8 cellular contexts compared by ENCODE assay signal in the genomic region with DNA sequence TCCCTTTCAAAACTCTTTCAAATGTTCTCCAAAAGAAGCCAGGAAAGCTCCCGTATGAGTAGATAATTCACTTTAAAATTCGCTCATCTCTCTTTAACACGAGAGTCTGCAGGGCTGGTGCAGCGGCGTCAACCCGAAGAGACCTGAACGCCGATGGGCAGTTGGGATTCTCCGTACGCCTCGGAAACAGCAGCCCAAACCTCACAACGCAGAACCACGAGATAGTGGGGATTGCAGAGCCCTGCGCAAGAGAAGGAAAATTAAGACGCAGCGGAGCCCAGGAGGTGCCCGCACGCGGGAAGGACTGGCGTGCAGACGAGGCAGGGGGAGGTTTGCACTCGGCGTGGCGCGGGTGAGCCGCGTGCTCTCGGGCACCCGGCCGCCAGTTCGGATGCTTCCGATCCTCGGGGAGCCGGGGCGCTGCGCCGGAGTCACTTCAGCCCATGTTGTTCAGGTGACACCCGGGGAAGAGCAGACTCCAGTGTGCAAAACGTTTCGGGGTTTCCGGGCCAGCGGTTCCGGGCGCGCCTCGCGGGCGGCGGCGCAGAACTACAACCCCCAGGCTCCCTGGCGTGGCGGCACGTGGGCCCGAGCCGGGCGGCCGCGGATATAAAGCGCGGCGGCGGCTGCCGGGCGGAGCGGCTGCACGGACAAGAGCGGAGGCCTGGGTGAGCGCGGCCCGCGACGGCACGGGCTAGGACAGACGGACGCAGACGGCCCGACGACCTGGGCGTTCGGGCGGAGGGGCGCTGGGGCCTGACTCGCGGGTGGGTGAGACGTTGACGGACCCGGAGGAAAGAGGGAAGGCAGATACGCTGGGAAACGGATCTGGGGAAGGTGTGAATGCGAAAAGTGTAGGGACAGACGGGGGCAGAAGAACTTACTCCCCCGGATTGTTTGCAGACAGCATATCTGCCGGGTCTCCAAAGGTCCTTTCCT. TPM values are rescaled to one million over a fixed set of nuclear protein-coding genes. Genes with fewer than 3 reads are reported as not detected.
DNase-seq lines count a peak whose midpoint lies in the region; ATAC-seq, FAIRE-seq and TF ChIP-seq lines count a peak whose summit lies in the region.

A gene with protein sequence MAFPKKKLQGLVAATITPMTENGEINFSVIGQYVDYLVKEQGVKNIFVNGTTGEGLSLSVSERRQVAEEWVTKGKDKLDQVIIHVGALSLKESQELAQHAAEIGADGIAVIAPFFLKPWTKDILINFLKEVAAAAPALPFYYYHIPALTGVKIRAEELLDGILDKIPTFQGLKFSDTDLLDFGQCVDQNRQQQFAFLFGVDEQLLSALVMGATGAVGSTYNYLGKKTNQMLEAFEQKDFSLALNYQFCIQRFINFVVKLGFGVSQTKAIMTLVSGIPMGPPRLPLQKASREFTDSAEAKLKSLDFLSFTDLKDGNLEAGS (plus strand): TSS at position 636 of the 939 bp plus-strand sequence. CDS start 4,599 bp downstream, outside the sequence.

- ATAC-seq in GM19023 (IDR thresholded peaks at IDR 0.05; ENCODE audit: unreplicated experiment) (peak; percentile 98), HG03175 (IDR thresholded peaks at IDR 0.05; ENCODE audit: unreplicated experiment) (peak; percentile 94), HepG2 (peak; percentile 96)

- BruUV-seq in HepG2 (replicated peaks; lab: Mats Ljungman, UMichigan) = no TSS peak

- peaks cover 13% of the 10 kb centered on the region for H3K4me1 ChIP-seq in HepG2 (ENCODE audit: insufficient read depth, low read length)

- no peaks in the 10 kb centered on the region for H3K36me3 ChIP-seq in HepG2 (replicated peaks in 1 of 2; ENCODE audit: control insufficient read depth in 1 of 2, insufficient read depth in 2 of 2, low read length in 2 of 2)

- peaks cover 8 to 41% of the 10 kb centered on the region in 2 experiments for H3K27me3 ChIP-seq in HepG2 (ENCODE audit: control insufficient read depth in 1 of 2, insufficient read depth in 2 of 2, low read length in 2 of 2)

- peak within 1 kb of the TSS; percentile 44 to 86 for H3K27ac ChIP-seq in coronary artery
- no peak within 1 kb of the TSS for H3K27ac ChIP-seq in HepG2 (ENCODE audit: extremely low read length, insufficient read depth, low read length)

- H4K20me1 ChIP-seq in HepG2 (ENCODE audit: insufficient read depth, low read length) = no peaks in the 10 kb centered on the region

- H3K4me2 ChIP-seq in HepG2 (ENCODE audit: low read depth, low read length) = peak within 1 kb of the TSS; percentile 69

- DNase-seq in AG09309 (ENCODE audit: low read depth) (no peak), NCI-H460 (ENCODE audit: extremely low read depth, low read depth) (peak; percentile 72), coronary artery (ENCODE audit: low spot score) (peak; percentile 90), HepG2 (ENCODE audit: low spot score) (peak; percentile 22)
- peak; percentile 88 for DNase-seq in activated CD4-positive, alpha-beta T cell treated with anti-CD3 and anti-CD28 coated beads for 48 hours
- DNase-seq in stimulated activated CD4-positive, alpha-beta T cell treated with anti-CD3 and anti-CD28 coated beads, Interleukin-4, amount 100 ng/mL, for 24 hours = peak; percentile 85

- H3K4me3 ChIP-seq in AG09309 (ENCODE audit: control insufficient read depth, low read depth, low read length) = peak within 1 kb of the TSS; percentile 61
- H3K4me3 ChIP-seq in coronary artery = peak within 1 kb of the TSS; percentile 85
- H3K4me3 ChIP-seq in HepG2 (replicated peaks in 1 of 3; ENCODE audit: insufficient read depth in 1 of 3, low read depth in 2 of 3, low read length in 3 of 3) = peak within 1 kb of the TSS; percentile 25 to 62 (median 33); a peak in 5 of 6 replicates

- H3K9ac ChIP-seq in HepG2 (ENCODE audit: insufficient read depth, low read depth, low read length) = no peak within 1 kb of the TSS

- TF ChIP-seq EP300 in HepG2 (IDR thresholded peaks at IDR 0.05; ENCODE audit: low read depth in 2 of 2, low read length in 2 of 2) = no peak
- TF ChIP-seq EP300 in HepG2 (CRISPR knock-in tag; IDR thresholded peaks at IDR 0.05; ENCODE audit: borderline replicate concordance) = no peak

- no peaks in the 10 kb centered on the region for H3K9me3 ChIP-seq in HepG2 (ENCODE audit: low read length)

- TF ChIP-seq RAD21 in HepG2 (CRISPR knock-in tag; IDR thresholded peaks at IDR 0.05) = no peak

- POLR2A ChIA-PET in HepG2 (lab: Yijun Ruan, JAX) = no interaction called here

- FAIRE-seq in HepG2 (lab: Jason Lieb, UNC) = no peak

- H3K79me2 ChIP-seq in HepG2 (ENCODE audit: insufficient read depth, low read length) = no peaks in the 10 kb centered on the region

- CTCF ChIA-PET in HepG2 (lab: Yijun Ruan, JAX; ENCODE audit: low intra/inter-chr PET ratio, low total read pairs) = no interaction called here

- in situ Hi-C loops in HepG2 (cut with HindIII; ENCODE audit: extremely low pct_ligation_motif_present, low pct_unique_long_range_greater_than_20kb) = loop anchor here (5.0 to 25.0 kb wide), 3 partner anchors 187 to 702 kb away; a partner anchor contains a TSS

- no peak within 1 kb of the TSS for H2AFZ ChIP-seq in HepG2 (ENCODE audit: low read length)

- TF ChIP-seq CTCF in AG09309 (IDR thresholded peaks at IDR 0.05; ENCODE audit: control insufficient read depth, insufficient read depth, low read depth, low read length, missing control alignments) = no peak
- TF ChIP-seq CTCF in coronary artery (IDR thresholded peaks at IDR 0.05) = no peak
- no peak; the same call in 1 of the 2 replicates for TF ChIP-seq CTCF in HepG2 (CRISPR knock-in tag; IDR thresholded peaks at IDR 0.05)

- intact Hi-C loops in HepG2 (cut with micrococcal nuclease; ENCODE audit: unreplicated experiment) = no loop called here

- TF ChIP-seq POLR2A in HepG2 (IDR thresholded peaks at IDR 0.05; ENCODE audit: insufficient read depth in 1 of 2, low read depth in 2 of 2, low read length in 2 of 2) = no peak

- 6% methylated on average over 36 of the region's 93 CpGs for WGBS in HepG2 (ENCODE audit: low lambda C conversion rate)

TF ChIP-seq in HepG2, 621 proteins besides CTCF, POLR2A, EP300 and RAD21 (continues in another document):
- TF ChIP-seq, protein P1, sequence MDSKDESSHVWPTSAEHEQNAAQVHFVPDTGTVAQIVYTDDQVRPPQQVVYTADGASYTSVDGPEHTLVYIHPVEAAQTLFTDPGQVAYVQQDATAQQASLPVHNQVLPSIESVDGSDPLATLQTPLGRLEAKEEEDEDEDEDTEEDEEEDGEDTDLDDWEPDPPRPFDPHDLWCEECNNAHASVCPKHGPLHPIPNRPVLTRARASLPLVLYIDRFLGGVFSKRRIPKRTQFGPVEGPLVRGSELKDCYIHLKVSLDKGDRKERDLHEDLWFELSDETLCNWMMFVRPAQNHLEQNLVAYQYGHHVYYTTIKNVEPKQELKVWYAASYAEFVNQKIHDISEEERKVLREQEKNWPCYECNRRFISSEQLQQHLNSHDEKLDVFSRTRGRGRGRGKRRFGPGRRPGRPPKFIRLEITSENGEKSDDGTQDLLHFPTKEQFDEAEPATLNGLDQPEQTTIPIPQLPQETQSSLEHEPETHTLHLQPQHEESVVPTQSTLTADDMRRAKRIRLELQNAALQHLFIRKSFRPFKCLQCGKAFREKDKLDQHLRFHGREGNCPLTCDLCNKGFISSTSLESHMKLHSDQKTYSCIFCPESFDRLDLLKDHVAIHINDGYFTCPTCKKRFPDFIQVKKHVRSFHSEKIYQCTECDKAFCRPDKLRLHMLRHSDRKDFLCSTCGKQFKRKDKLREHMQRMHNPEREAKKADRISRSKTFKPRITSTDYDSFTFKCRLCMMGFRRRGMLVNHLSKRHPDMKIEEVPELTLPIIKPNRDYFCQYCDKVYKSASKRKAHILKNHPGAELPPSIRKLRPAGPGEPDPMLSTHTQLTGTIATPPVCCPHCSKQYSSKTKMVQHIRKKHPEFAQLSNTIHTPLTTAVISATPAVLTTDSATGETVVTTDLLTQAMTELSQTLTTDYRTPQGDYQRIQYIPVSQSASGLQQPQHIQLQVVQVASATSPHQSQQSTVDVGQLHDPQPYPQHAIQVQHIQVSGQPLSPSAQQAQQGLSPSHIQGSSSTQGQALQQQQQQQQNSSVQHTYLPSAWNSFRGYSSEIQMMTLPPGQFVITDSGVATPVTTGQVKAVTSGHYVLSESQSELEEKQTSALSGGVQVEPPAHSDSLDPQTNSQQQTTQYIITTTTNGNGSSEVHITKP (CRISPR knock-in tag; IDR thresholded peaks at IDR 0.05; ENCODE audit: low read depth) = no peak
- TF ChIP-seq ZNF101 (CRISPR knock-in tag; IDR thresholded peaks at IDR 0.05; ENCODE audit: borderline replicate concordance, low read depth) (no peak), ZEB1 (IDR thresholded peaks at IDR 0.05; ENCODE audit: insufficient replicate concordance, low read depth) (no peak), ZNF501 (CRISPR knock-in tag; IDR thresholded peaks at IDR 0.05) (peak; percentile 77), CAMTA2 (CRISPR knock-in tag; IDR thresholded peaks at IDR 0.05; ENCODE audit: borderline replicate concordance) (no peak), ZNF329 (CRISPR knock-in tag; IDR thresholded peaks at IDR 0.05; ENCODE audit: low read depth) (no peak), ZBTB21 (CRISPR knock-in tag; IDR thresholded peaks at IDR 0.05) (no peak)

RNA-seq across cellular contexts. Expression of the gene that starts here (rescaled TPM):
- total RNA-seq in NCI-H460 (2014; rRNA removed; shearing (Covaris generic)) = 10.7 and 23.7 TPM in 2 replicates
- 4.4 and 9.7 TPM in 2 replicates for polyA plus RNA-seq in NCI-H460 (2014; cell fraction: nucleus; rRNA removed)
- 0.04 TPM in 1 of 2 replicates, not detected in the other for total RNA-seq in HepG2 (2016; rRNA removed; fragmentation: Illumina TruSeq; extraction: Trizol)
- not detected in 2 replicates for total RNA-seq in HepG2 (2016; cell fraction: cytosol; rRNA removed; fragmentation: Illumina TruSeq; extraction: Trizol; ENCODE audit: low read depth)
- total RNA-seq in HepG2 (2016; cell fraction: insoluble cytoplasmic fraction; rRNA removed; fragmentation: Illumina TruSeq; extraction: Trizol) = 0.07 and 0.15 TPM in 2 replicates
- total RNA-seq in HepG2 (2016; cell fraction: membrane; rRNA removed; fragmentation: Illumina TruSeq; extraction: Trizol) = not detected in 2 replicates
- total RNA-seq in HepG2 (2016; cell fraction: nucleus; rRNA removed; fragmentation: Illumina TruSeq; extraction: Trizol) = not detected in 2 replicates
- polyA plus RNA-seq in HepG2 (2011; rRNA removed) = 0.03 and 0.07 TPM in 2 replicates
- not detected in 2 replicates for polyA plus RNA-seq in HepG2 (2011; cell fraction: cytosol; rRNA removed)
- polyA plus RNA-seq in HepG2 (2011; cell fraction: nucleus; rRNA removed) = not detected in 2 replicates
- polyA plus RNA-seq in HepG2 (2012) = 0.05 TPM in 1 of 2 replicates, not detected in the other
- not detected in 2 replicates for polyA plus RNA-seq in HepG2 (2016; cell fraction: cytosol; fragmentation: Illumina TruSeq; extraction: Trizol; ENCODE audit: low read depth)
- polyA plus RNA-seq in HepG2 (2016; cell fraction: insoluble cytoplasmic fraction; fragmentation: Illumina TruSeq; extraction: Trizol; ENCODE audit: low read depth) = 0.11 and 0.19 TPM in 2 replicates
- not detected in 2 replicates for polyA plus RNA-seq in HepG2 (2016; cell fraction: membrane; fragmentation: Illumina TruSeq; extraction: Trizol; ENCODE audit: low read depth)
- polyA plus RNA-seq in HepG2 (2016; cell fraction: nucleus; fragmentation: Illumina TruSeq; extraction: Trizol; ENCODE audit: insufficient read depth, low read depth) = not detected in 2 replicates
- 4.7 TPM in 1 of 2 replicates, not detected in the other for polyA minus RNA-seq in HepG2 (2011; rRNA and poly(A)+ RNA removed; ENCODE audit: low replicate concordance)
- not detected in 2 replicates for polyA minus RNA-seq in HepG2 (2011; cell fraction: cytosol; rRNA and poly(A)+ RNA removed)
- not detected in 2 replicates for polyA minus RNA-seq in HepG2 (2011; cell fraction: nucleus; rRNA and poly(A)+ RNA removed)

Comparison
In these comparisons a context has a peak if more than half of its experiments do, and no peak if none do; other contexts are left out.
1. RNA of the gene that starts here (total RNA-seq): 10.7 to 23.7 TPM in NCI-H460; 0.04 to 0.15 TPM in HepG2; every median in the first group is over 10 times any median in the second.
2. H3K4me3 ChIP-seq: peak in every context shown above with its lines; median percentile 85 in coronary artery; 61 in AG09309; 33 in HepG2.
3. Peak in every context shown above with its lines, with median percentiles within 50 percentile points of each other: ATAC-seq.